Comparison of ENCODE assay signal across 8 cellular contexts in genomic region chr12:94460594-94460959, GRCh38. TPM values are rescaled to one million over a fixed set of nuclear protein-coding genes. Genes with fewer than 3 reads are reported as not detected.
DNase-seq lines count a peak whose midpoint lies in the region; ATAC-seq and TF ChIP-seq lines count a peak whose summit lies in the region.

No MANE protein-coding gene starts in this region.

- H2BK12ac ChIP-seq in mesenchymal stem cell (ENCODE audit: low read length in 2 of 2) = no peak overlapping the region

- TF ChIP-seq POLR2A in vagina (IDR thresholded peaks at IDR 0.05) = no peak

- H3K18ac ChIP-seq in mesenchymal stem cell (ENCODE audit: low read depth in 1 of 2, low read length in 2 of 2) = peak overlapping the region; percentile 59 to 86

- DNase-seq in right atrium auricular region (ENCODE audit: low spot score) = no peak
- DNase-seq in left cardiac atrium = no peak
- no peak for DNase-seq in astrocyte of the spinal cord (ENCODE audit: low read depth, low spot score)
- DNase-seq in mesenchymal stem cell = no peak
- DNase-seq in vagina (ENCODE audit: extremely low spot score in 2 of 2) = no peak
- DNase-seq in GOT3 (lab: John Stamatoyannopoulos, UW) = no peak
- DNase-seq in stimulated activated CD4-positive, alpha-beta T cell treated with anti-CD3 and anti-CD28 coated beads, Interleukin-4, amount 100 ng/mL, for 24 hours = no peak

- H3K4me1 ChIP-seq in right atrium auricular region = peaks cover 0 to 19% of the 10 kb centered on the region in 2 donors
- no peaks in the 10 kb centered on the region for H3K4me1 ChIP-seq in mesenchymal stem cell (ENCODE audit: control insufficient read depth, insufficient read depth, low read depth, low read length)
- peaks cover 15% of the 10 kb centered on the region for H3K4me1 ChIP-seq in vagina

- no peaks in the 10 kb centered on the region for H3K36me3 ChIP-seq in right atrium auricular region
- H3K36me3 ChIP-seq in mesenchymal stem cell (ENCODE audit: control insufficient read depth in 1 of 2, insufficient read depth in 2 of 2, low read depth in 1 of 2, low read length in 2 of 2) = no peaks in the 10 kb centered on the region
- no peaks in the 10 kb centered on the region for H3K36me3 ChIP-seq in vagina

- H4K91ac ChIP-seq in mesenchymal stem cell (ENCODE audit: low read length) = no peak overlapping the region

- H2BK15ac ChIP-seq in mesenchymal stem cell (ENCODE audit: low read depth, poor library complexity, severe bottlenecking) = no peak overlapping the region

- H2AFZ ChIP-seq in mesenchymal stem cell (ENCODE audit: low read depth, low read length) = peak overlapping the region; percentile 95

- no peak overlapping the region for H3K4ac ChIP-seq in mesenchymal stem cell (ENCODE audit: low read depth in 1 of 2, low read length in 2 of 2)

- H2BK5ac ChIP-seq in mesenchymal stem cell (ENCODE audit: low read depth, low read length, poor library complexity, severe bottlenecking) = no peak overlapping the region

- H3K4me2 ChIP-seq in mesenchymal stem cell (ENCODE audit: low read length, poor library complexity, severe bottlenecking) = peak overlapping the region; percentile 81

- H3K27me3 ChIP-seq in right atrium auricular region (no peaks in the 10 kb centered on the region), mesenchymal stem cell (ENCODE audit: control insufficient read depth in 1 of 2, insufficient read depth in 1 of 2, low read length in 2 of 2) (no peaks in the 10 kb centered on the region), vagina (no peaks in the 10 kb centered on the region)

- WGBS in mesenchymal stem cell = 32% methylated on average over 6 of the region's 6 CpGs

- peak overlapping the region; percentile 94 for H3K9ac ChIP-seq in mesenchymal stem cell (ENCODE audit: low read length)

- H3K14ac ChIP-seq in mesenchymal stem cell (ENCODE audit: low read length in 2 of 2) = no peak overlapping the region

- peak overlapping the region; percentile 81 to 84 for H3K4me3 ChIP-seq in right atrium auricular region
- peak overlapping the region; percentile 94 for H3K4me3 ChIP-seq in astrocyte of the spinal cord (ENCODE audit: low read depth, low read length)
- peak overlapping the region; percentile 79 to 96 for H3K4me3 ChIP-seq in mesenchymal stem cell (ENCODE audit: insufficient read depth in 1 of 2, low read depth in 1 of 2, low read length in 2 of 2)
- H3K4me3 ChIP-seq in vagina = peak overlapping the region; percentile 71 to 90

- in situ Hi-C loops in astrocyte of the spinal cord (cut with HindIII; ENCODE audit: low sequenced_read_pairs) = no loop called here

- H3K27ac ChIP-seq in right atrium auricular region (peak overlapping the region; percentile 93 to 96), mesenchymal stem cell (ENCODE audit: low read length, poor library complexity, severe bottlenecking) (no peak overlapping the region), vagina (peak overlapping the region; percentile 92)

- H2AK5ac ChIP-seq in mesenchymal stem cell (ENCODE audit: low read length, severe bottlenecking) = no peak overlapping the region

- H3K23ac ChIP-seq in mesenchymal stem cell (ENCODE audit: low read length in 2 of 2) = no peak overlapping the region

- H2BK120ac ChIP-seq in mesenchymal stem cell (ENCODE audit: low read depth, low read length) = no peak overlapping the region

- TF ChIP-seq CTCF in right atrium auricular region (IDR thresholded peaks at IDR 0.05) = no peak
- TF ChIP-seq CTCF in astrocyte of the spinal cord (IDR thresholded peaks at IDR 0.05; ENCODE audit: low read depth, low read length) = no peak
- no peak for TF ChIP-seq CTCF in vagina (IDR thresholded peaks at IDR 0.05)

- intact Hi-C loops in left cardiac atrium (cut with DNase I) (loop anchor here in 1 of 2 donors (10.0 kb wide), 1 partner anchor 316 kb away; the partner anchor contains the start of gene PLXNC1), vagina (cut with DNase I) (no loop called here)

- H3K79me1 ChIP-seq in mesenchymal stem cell (replicated peaks; ENCODE audit: low read length, poor library complexity, severe bottlenecking) = peaks cover 5% of the 10 kb centered on the region

- H3K9me3 ChIP-seq in right atrium auricular region (no peaks in the 10 kb centered on the region), mesenchymal stem cell (ENCODE audit: control insufficient read depth, low read length) (no peaks in the 10 kb centered on the region), vagina (no peaks in the 10 kb centered on the region)

- ATAC-seq in left cardiac atrium = no peak
- ATAC-seq in HG02759 (IDR thresholded peaks at IDR 0.05; ENCODE audit: unreplicated experiment) = no peak

- peak overlapping the region; percentile 47 for H4K8ac ChIP-seq in mesenchymal stem cell (ENCODE audit: low read length)

RNA-seq across cellular contexts. Expression of gene CEP83, which starts 0.9 kb away (rescaled TPM):
- total RNA-seq in right atrium auricular region = 10 to 100 TPM; 13.0 to 16.6 TPM
- total RNA-seq in left cardiac atrium = 10 to 100 TPM; 11.6 to 12.0 TPM
- 4.9 TPM for polyA plus RNA-seq in mesenchymal stem cell (2013, experiment 1 of 2)
- 4.8 TPM for polyA plus RNA-seq in mesenchymal stem cell (2013, experiment 2 of 2)
- 16.5 TPM for total RNA-seq in vagina
